ENCODE assay signal across 8 cellular contexts in genomic region chr9:114371986-114372917, GRCh38. TPM values are rescaled to one million over a fixed set of nuclear protein-coding genes. Genes with fewer than 3 reads are reported as not detected.
DNase-seq lines count a peak whose midpoint lies in the region; ATAC-seq and TF ChIP-seq lines count a peak whose summit lies in the region.

No MANE protein-coding gene starts in this region.

- peaks cover 92% of the 10 kb centered on the region for H3K4me1 Mint-ChIP-seq in stimulated activated naive CD8-positive, alpha-beta T cell treated with anti-CD3 and anti-CD28 coated beads, Interleukin-15, Interleukin-2, amounts not matched to agents 100 ng/mL and 50 ng/mL, for 24 hours (ENCODE audit: low read depth)

- H3K27me3 ChIP-seq in foreskin keratinocyte, result no peaks in the 10 kb centered on the region

- no peak overlapping the region for H3K27ac ChIP-seq in foreskin keratinocyte

- DNase-seq in HPDE6-E6E7 (ENCODE audit: extremely low spot score) (peak; percentile 33), foreskin keratinocyte (peak; percentile 34 to 73), NCI-H2227 (lab: John Stamatoyannopoulos, UW; ENCODE audit: unreplicated experiment) (no peak), NCI-H345 treated with DMSO at 0.1 percent for 48 hours (lab: John Stamatoyannopoulos, UW; ENCODE audit: unreplicated experiment) (no peak)
- DNase-seq in activated CD4-positive, alpha-beta T cell treated with anti-CD3 and anti-CD28 coated beads, Interleukin-2, amount 50 U/mL, for 1 hour, result peak; percentile 34
- no peak for DNase-seq in stimulated activated CD4-positive, alpha-beta T cell treated with anti-CD3 and anti-CD28 coated beads, Interleukin-2, amount 100 ng/mL, for 48 hours

- H3K4me3 Mint-ChIP-seq in stimulated activated naive CD8-positive, alpha-beta T cell treated with anti-CD3 and anti-CD28 coated beads, Interleukin-15, Interleukin-2, amounts not matched to agents 100 ng/mL and 50 ng/mL, for 24 hours, result peak overlapping the region; percentile 73

- H3K9me3 Mint-ChIP-seq in stimulated activated naive CD8-positive, alpha-beta T cell treated with anti-CD3 and anti-CD28 coated beads, Interleukin-15, Interleukin-2, amounts not matched to agents 100 ng/mL and 50 ng/mL, for 24 hours, result no peaks in the 10 kb centered on the region

- H3K36me3 Mint-ChIP-seq in stimulated activated naive CD8-positive, alpha-beta T cell treated with anti-CD3 and anti-CD28 coated beads, Interleukin-15, Interleukin-2, amounts not matched to agents 100 ng/mL and 50 ng/mL, for 24 hours (ENCODE audit: low read depth), result peaks cover 80% of the 10 kb centered on the region

- no peaks in the 10 kb centered on the region for H3K27me3 Mint-ChIP-seq in stimulated activated naive CD8-positive, alpha-beta T cell treated with anti-CD3 and anti-CD28 coated beads, Interleukin-15, Interleukin-2, amounts not matched to agents 100 ng/mL and 50 ng/mL, for 24 hours

- H3K4me1 ChIP-seq in foreskin keratinocyte, result peaks cover 15% of the 10 kb centered on the region

- TF ChIP-seq CTCF in foreskin keratinocyte (conservative IDR thresholded peaks at IDR 0.05), result no peak

- ATAC-seq in GM18498 (IDR thresholded peaks at IDR 0.05; ENCODE audit: unreplicated experiment) (peak; percentile 45), foreskin keratinocyte (peak; percentile 80)

- H3K27ac Mint-ChIP-seq in stimulated activated naive CD8-positive, alpha-beta T cell treated with anti-CD3 and anti-CD28 coated beads, Interleukin-15, Interleukin-2, amounts not matched to agents 100 ng/mL and 50 ng/mL, for 24 hours, result peak overlapping the region; percentile 86

RNA-seq across cellular contexts. Expression of gene AKNA, which starts 15.5 kb away (rescaled TPM):
- 5.4 and 7.9 TPM in 2 replicates for total RNA-seq in foreskin keratinocyte
- 4.0 and 5.8 TPM in 2 replicates for polyA plus RNA-seq in foreskin keratinocyte

RNA-seq across cellular contexts. Expression of gene ORM2, which starts 42.6 kb away (rescaled TPM):
- not detected in 2 replicates for total RNA-seq in foreskin keratinocyte
- not detected in 2 replicates for polyA plus RNA-seq in foreskin keratinocyte

RNA-seq across cellular contexts. Expression of gene ORM1, which starts 49.4 kb away (rescaled TPM):
- total RNA-seq in foreskin keratinocyte, result not detected in 2 replicates
- polyA plus RNA-seq in foreskin keratinocyte, result not detected in 2 replicates

Comparison
In these comparisons a context has a peak if more than half of its experiments do, and no peak if none do; other contexts are left out.
1. DNase-seq: peak in HPDE6-E6E7 (single experiment), activated CD4-positive, alpha-beta T cell treated with anti-CD3 and anti-CD28 coated beads, Interleukin-2, amount 50 U/mL, for 1 hour (single experiment) and foreskin keratinocyte (2 of 2); none in NCI-H2227 (single experiment), NCI-H345 treated with DMSO at 0.1 percent for 48 hours (single experiment) and stimulated activated CD4-positive, alpha-beta T cell treated with anti-CD3 and anti-CD28 coated beads, Interleukin-2, amount 100 ng/mL, for 48 hours (0 of 2).